In genomic region chr7:19665399-19666008, GRCh38 we compare ENCODE assay signal across 7 cellular contexts. TPM values are rescaled to one million over a fixed set of nuclear protein-coding genes. Genes with fewer than 3 reads are reported as not detected.
DNase-seq lines count a peak whose midpoint lies in the region; ATAC-seq, FAIRE-seq and TF ChIP-seq lines count a peak whose summit lies in the region.

No MANE protein-coding gene starts in this region.

- H3K4me1 ChIP-seq in kidney (ENCODE audit: control insufficient read depth in 1 of 2, insufficient read depth in 1 of 2, low read depth in 1 of 2, low read length in 2 of 2): no peaks in the 10 kb centered on the region

- H3K9me3 ChIP-seq in kidney (ENCODE audit: control insufficient read depth in 1 of 2, low read length in 2 of 2): no peaks in the 10 kb centered on the region

- H3K4me1 Mint-ChIP-seq in activated B cell treated with CpG ODN at 0.5 μM for 24 hours: peaks cover 20% of the 10 kb centered on the region

- CTCF ChIA-PET in activated B cell treated with CpG ODN at 0.5 μM for 24 hours (lab: Charles Lee): interaction anchor here (1.0 to 2.2 kb wide), 3 partner anchors 1312 to 1986 kb away, joined by 3 to 14 read pairs (median 4); no protein-coding TSS in a partner anchor

- DNase-seq in GM12865 (ENCODE audit: low read depth) (peak; percentile 33), HFF-Myc (ENCODE audit: extremely low read depth, low read depth) (no peak), NCI-H1417 treated with DMSO at 0.1 percent for 48 hours (lab: John Stamatoyannopoulos, UW) (peak; percentile 9), activated B cell treated with CpG ODN at 0.5 μM for 24 hours (no peak), kidney (no peak), GDM1 (lab: John Stamatoyannopoulos, UW) (no peak)
- DNase-seq in stimulated activated CD4-positive, alpha-beta T cell treated with anti-CD3 and anti-CD28 coated beads, Interleukin-12 subunit alpha, Interleukin-12 subunit beta, amount 100 ng/mL, for 4 hours: no peak

- POLR2A ChIA-PET in activated B cell treated with CpG ODN at 0.5 μM for 24 hours (lab: Charles Lee): interaction anchor here (1.0 kb wide), 1 partner anchor 12 kb away, joined by 4 read pairs; no protein-coding TSS in a partner anchor

- H3K36me3 Mint-ChIP-seq in activated B cell treated with CpG ODN at 0.5 μM for 24 hours (ENCODE audit: low read depth): no peaks in the 10 kb centered on the region

- peak; percentile 87 for FAIRE-seq in kidney (lab: Jason Lieb, UNC)

- H3K4me3 ChIP-seq in GM12865 (ENCODE audit: low read depth, low read length): no peak overlapping the region
- H3K4me3 ChIP-seq in HFF-Myc (replicated peaks; ENCODE audit: low read depth, low read length): no peak overlapping the region
- H3K4me3 ChIP-seq in kidney (ENCODE audit: low read length in 2 of 2): no peak overlapping the region

- TF ChIP-seq CTCF in GM12865 (IDR thresholded peaks at IDR 0.05; ENCODE audit: insufficient read depth, low read depth, low read length, missing control alignments) (peak; percentile 39), HFF-Myc (IDR thresholded peaks at IDR 0.05; ENCODE audit: low read depth, low read length, missing control alignments) (peak; percentile 40), activated B cell treated with CpG ODN at 0.5 μM for 24 hours (IDR thresholded peaks at IDR 0.05) (no peak), kidney (IDR thresholded peaks at IDR 0.05; ENCODE audit: borderline replicate concordance, extremely low read depth, insufficient read depth) (peak; percentile 34)

- intact Hi-C loops in activated B cell treated with CpG ODN at 0.5 μM for 24 hours (cut with micrococcal nuclease) (loop anchor here (1.0 to 10.0 kb wide), 10 partner anchors 44 to 1984 kb away; partner anchors contain the start of genes HDAC9, ITGB8, POLR1F and TWIST1), kidney (cut with DNase I) (no loop called here)

- peak; percentile 32 for ATAC-seq in activated B cell treated with CpG ODN at 0.5 μM for 24 hours (ENCODE audit: low read depth)

- no peak overlapping the region for H3K27ac ChIP-seq in kidney (ENCODE audit: low read depth in 2 of 2, low read length in 2 of 2)

- H3K27ac Mint-ChIP-seq in activated B cell treated with CpG ODN at 0.5 μM for 24 hours: no peak overlapping the region

- no peak overlapping the region for H3K4me3 Mint-ChIP-seq in activated B cell treated with CpG ODN at 0.5 μM for 24 hours

- H3K36me3 ChIP-seq in kidney (ENCODE audit: control insufficient read depth in 1 of 2, insufficient read depth in 2 of 2, low read length in 2 of 2): no peaks in the 10 kb centered on the region

- no peaks in the 10 kb centered on the region for H3K27me3 Mint-ChIP-seq in activated B cell treated with CpG ODN at 0.5 μM for 24 hours

- no peak overlapping the region for H3K9ac ChIP-seq in kidney (ENCODE audit: low read length in 2 of 2)

- no peaks in the 10 kb centered on the region for H3K9me3 Mint-ChIP-seq in activated B cell treated with CpG ODN at 0.5 μM for 24 hours

RNA-seq across cellular contexts. Expression of gene POLR1F, which starts 43.3 kb away (rescaled TPM):
- total RNA-seq in activated B cell treated with CpG ODN at 0.5 μM for 24 hours: 19.9 and 20.0 TPM in 2 replicates
- 13.3 TPM for total RNA-seq in kidney
- 5.3 TPM for polyA plus RNA-seq in kidney (ENCODE audit: insufficient read depth, low read depth, low replicate concordance)

Comparison
In these comparisons a context has a peak if more than half of its experiments do, and no peak if none do; other contexts are left out.
1. DNase-seq: peak in GM12865 (single experiment) and NCI-H1417 treated with DMSO at 0.1 percent for 48 hours (single experiment); none in HFF-Myc (single experiment), activated B cell treated with CpG ODN at 0.5 μM for 24 hours (single experiment), kidney (single experiment), stimulated activated CD4-positive, alpha-beta T cell treated with anti-CD3 and anti-CD28 coated beads, Interleukin-12 subunit alpha, Interleukin-12 subunit beta, amount 100 ng/mL, for 4 hours (single experiment) and GDM1 (single experiment).